In the genomic region with DNA sequence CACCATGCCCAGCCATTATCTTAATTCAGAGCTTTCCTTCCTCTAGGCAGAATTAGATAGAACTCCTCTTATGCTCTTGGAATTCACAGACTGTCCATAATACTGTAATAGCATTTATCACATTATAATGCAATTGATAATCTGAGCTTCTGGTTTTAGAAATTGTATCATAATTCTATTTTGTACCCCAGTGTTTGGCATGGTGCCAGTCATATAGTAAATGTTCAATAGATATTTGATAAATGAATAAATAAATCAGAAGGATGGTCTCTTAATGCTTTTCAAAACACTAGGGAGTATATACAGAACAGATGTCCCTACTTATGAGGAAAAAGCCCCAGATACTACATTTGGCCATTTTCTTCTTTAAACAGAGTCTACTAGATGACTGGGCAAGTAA, we compare ENCODE assay signal across 23 cellular contexts.
DNase-seq lines count a peak whose midpoint lies in the region; ATAC-seq and TF ChIP-seq lines count a peak whose summit lies in the region.
"Had no signal": no experiment of that assay in that cellular context is flagged by ENCODE, and none has a peak within 500 bp of the region (broad histone marks: within the 10 kb centered on the region; RNA-seq: fewer than 3 reads in every experiment).

No MANE protein-coding gene starts in this region.

- no peak for ATAC-seq in activated naive CD8-positive, alpha-beta T cell treated with anti-CD3 and anti-CD28 coated beads, Interleukin-2, amount 50 U/mL, for 24 hours
- ATAC-seq: A549, GM23338, HCT116 had no signal

- peaks cover 15% of the 10 kb centered on the region for H3K36me3 Mint-ChIP-seq in activated naive CD8-positive, alpha-beta T cell treated with anti-CD3 and anti-CD28 coated beads for 36 hours
- H3K36me3 Mint-ChIP-seq in activated naive CD8-positive, alpha-beta T cell treated with anti-CD3 and anti-CD28 coated beads, Interleukin-2, amount 50 U/mL, for 24 hours (ENCODE audit: low read depth): peaks cover 48% of the 10 kb centered on the region
- H3K36me3 Mint-ChIP-seq in endothelial cell (ENCODE audit: low read depth, unreplicated experiment): peaks cover 25% of the 10 kb centered on the region

- no peaks in the 10 kb centered on the region for H3K9me2 ChIP-seq in Karpas-422 (replicated peaks; ENCODE audit: insufficient read depth, low read length)

- H3K9ac ChIP-seq in Karpas-422 (ENCODE audit: low read length): no peak overlapping the region
- H3K9ac ChIP-seq: BLaER1 treated with 17β-estradiol and CSF1 and Interleukin-3, amounts not matched to agents 10 nM and 100 nM had no signal

- peaks cover 0 to 28% of the 10 kb centered on the region in 2 donors for H3K4me1 ChIP-seq in ascending aorta
- no peaks in the 10 kb centered on the region for H3K4me1 ChIP-seq in Karpas-422 (ENCODE audit: low read length)
- H3K4me1 ChIP-seq in adrenal gland (replicated peaks in 1 of 2): peaks cover 10 to 20% of the 10 kb centered on the region in 2 donors
- H3K4me1 ChIP-seq: A549; BE2C; BLaER1 treated with 17β-estradiol and CSF1 and Interleukin-3, amounts not matched to agents 10 nM and 100 nM had no signal

- no peaks in the 10 kb centered on the region for H3K27me3 ChIP-seq in ascending aorta
- no peaks in the 10 kb centered on the region for H3K27me3 ChIP-seq in Karpas-422 (ENCODE audit: low read length)
- no peaks in the 10 kb centered on the region for H3K27me3 ChIP-seq in adrenal gland
- H3K27me3 ChIP-seq: BE2C; BLaER1 treated with 17β-estradiol and CSF1 and Interleukin-3, amounts not matched to agents 10 nM and 100 nM had no signal

- H3K4me3 Mint-ChIP-seq in activated naive CD8-positive, alpha-beta T cell treated with anti-CD3 and anti-CD28 coated beads for 36 hours: no peak overlapping the region
- no peak overlapping the region for H3K4me3 Mint-ChIP-seq in activated naive CD8-positive, alpha-beta T cell treated with anti-CD3 and anti-CD28 coated beads, Interleukin-2, amount 50 U/mL, for 24 hours
- H3K4me3 Mint-ChIP-seq in endothelial cell (ENCODE audit: unreplicated experiment): no peak overlapping the region
- H3K4me3 Mint-ChIP-seq: CD14-positive monocyte; CD4-positive, alpha-beta memory T cell; GM23338; H9 had no signal

- no peak overlapping the region for H3K4me3 ChIP-seq in ascending aorta
- H3K4me3 ChIP-seq in Karpas-422 (ENCODE audit: low read length): no peak overlapping the region
- H3K4me3 ChIP-seq in adrenal gland: no peak overlapping the region
- H3K4me3 ChIP-seq: A549; BLaER1 treated with 17β-estradiol and CSF1 and Interleukin-3, amounts not matched to agents 10 nM and 100 nM; GM23338 had no signal

- H4K20me1 ChIP-seq in Karpas-422 (ENCODE audit: insufficient read depth, low read depth, low read length): no peaks in the 10 kb centered on the region
- H4K20me1 ChIP-seq: BLaER1 treated with 17β-estradiol and CSF1 and Interleukin-3, amounts not matched to agents 10 nM and 100 nM had no signal

- no peaks in the 10 kb centered on the region for H3K27me3 Mint-ChIP-seq in activated naive CD8-positive, alpha-beta T cell treated with anti-CD3 and anti-CD28 coated beads for 36 hours
- H3K27me3 Mint-ChIP-seq in activated naive CD8-positive, alpha-beta T cell treated with anti-CD3 and anti-CD28 coated beads, Interleukin-2, amount 50 U/mL, for 24 hours: no peaks in the 10 kb centered on the region
- peaks cover 2% of the 10 kb centered on the region for H3K27me3 Mint-ChIP-seq in endothelial cell (ENCODE audit: unreplicated experiment)
- H3K27me3 Mint-ChIP-seq: CD4-positive, alpha-beta memory T cell had no signal

- no peak overlapping the region for H2AFZ ChIP-seq in Karpas-422 (ENCODE audit: low read length)
- H2AFZ ChIP-seq: GM23338 had no signal

- no peak for DNase-seq in activated naive CD8-positive, alpha-beta T cell treated with anti-CD3 and anti-CD28 coated beads for 36 hours
- DNase-seq in activated naive CD8-positive, alpha-beta T cell treated with anti-CD3 and anti-CD28 coated beads, Interleukin-2, amount 50 U/mL, for 24 hours: no peak
- no peak for DNase-seq in ascending aorta (ENCODE audit: low spot score in 2 of 2)
- no peak for DNase-seq in endothelial cell (ENCODE audit: low spot score)
- DNase-seq in Karpas-422: no peak
- no peak for DNase-seq in stimulated activated naive CD4-positive, alpha-beta T cell (lab: John Stamatoyannopoulos, UW)
- DNase-seq in adrenal gland: no peak
- DNase-seq: 8988T; ACHN; AML-193; BE2C; Calu3; CD4-positive, alpha-beta memory T cell; COR-L47; DMS53; DMS79 treated with DMSO at 0.1 percent for 48 hours; GF-D8; H9 had no signal

- intact Hi-C loops in ascending aorta (cut with DNase I) (no loop called here), adrenal gland (cut with DNase I) (no loop called here)

- TF ChIP-seq CTCF in ascending aorta (IDR thresholded peaks at IDR 0.05) (no peak), endothelial cell (IDR thresholded peaks at IDR 0.05; ENCODE audit: unreplicated experiment) (no peak), adrenal gland (IDR thresholded peaks at IDR 0.05) (no peak)

- no peaks in the 10 kb centered on the region for H3K9me3 Mint-ChIP-seq in activated naive CD8-positive, alpha-beta T cell treated with anti-CD3 and anti-CD28 coated beads for 36 hours
- H3K9me3 Mint-ChIP-seq in activated naive CD8-positive, alpha-beta T cell treated with anti-CD3 and anti-CD28 coated beads, Interleukin-2, amount 50 U/mL, for 24 hours: no peaks in the 10 kb centered on the region
- no peaks in the 10 kb centered on the region for H3K9me3 Mint-ChIP-seq in endothelial cell (ENCODE audit: unreplicated experiment)
- H3K9me3 Mint-ChIP-seq: CD14-positive monocyte; CD4-positive, alpha-beta memory T cell; GM23338; H9 had no signal

- no peaks in the 10 kb centered on the region for H3K4me1 Mint-ChIP-seq in activated naive CD8-positive, alpha-beta T cell treated with anti-CD3 and anti-CD28 coated beads for 36 hours
- H3K4me1 Mint-ChIP-seq in activated naive CD8-positive, alpha-beta T cell treated with anti-CD3 and anti-CD28 coated beads, Interleukin-2, amount 50 U/mL, for 24 hours: no peaks in the 10 kb centered on the region
- no peaks in the 10 kb centered on the region for H3K4me1 Mint-ChIP-seq in endothelial cell (ENCODE audit: unreplicated experiment)
- H3K4me1 Mint-ChIP-seq: CD14-positive monocyte; CD4-positive, alpha-beta memory T cell; GM23338 had no signal

- H3K4me2 ChIP-seq in Karpas-422 (ENCODE audit: low read depth, low read length, poor library complexity, severe bottlenecking): no peak overlapping the region
- H3K4me2 ChIP-seq: A549; BLaER1 treated with 17β-estradiol and CSF1 and Interleukin-3, amounts not matched to agents 10 nM and 100 nM; GM23338 had no signal

- H3K9me3 ChIP-seq in ascending aorta (no peaks in the 10 kb centered on the region), Karpas-422 (ENCODE audit: low read length) (no peaks in the 10 kb centered on the region), adrenal gland (replicated peaks in 1 of 3) (no peaks in the 10 kb centered on the region)
- H3K9me3 ChIP-seq: A549; BE2C; BLaER1 treated with 17β-estradiol and CSF1 and Interleukin-3, amounts not matched to agents 10 nM and 100 nM had no signal

- peak overlapping the region; percentile 77 to 80 for H3K27ac ChIP-seq in ascending aorta
- H3K27ac ChIP-seq in Karpas-422 (ENCODE audit: low read length): no peak overlapping the region
- H3K27ac ChIP-seq in adrenal gland: no peak overlapping the region
- H3K27ac ChIP-seq: A549; BLaER1 treated with 17β-estradiol and CSF1 and Interleukin-3, amounts not matched to agents 10 nM and 100 nM had no signal

- peak overlapping the region; percentile 9 for H3K27ac Mint-ChIP-seq in activated naive CD8-positive, alpha-beta T cell treated with anti-CD3 and anti-CD28 coated beads for 36 hours
- H3K27ac Mint-ChIP-seq in activated naive CD8-positive, alpha-beta T cell treated with anti-CD3 and anti-CD28 coated beads, Interleukin-2, amount 50 U/mL, for 24 hours: no peak overlapping the region
- H3K27ac Mint-ChIP-seq in endothelial cell (ENCODE audit: unreplicated experiment): peak overlapping the region; percentile 48
- H3K27ac Mint-ChIP-seq: GM23338 had no signal

- no peak for TF ChIP-seq POLR2A in adrenal gland (IDR thresholded peaks at IDR 0.05)

- H3K36me3 ChIP-seq in ascending aorta (peaks cover 29 to 51% of the 10 kb centered on the region in 2 donors), Karpas-422 (ENCODE audit: insufficient read depth, low read length) (no peaks in the 10 kb centered on the region), adrenal gland (replicated peaks in 1 of 2) (peaks cover 0 to 69% of the 10 kb centered on the region in 2 donors)
- H3K36me3 ChIP-seq: BE2C had no signal

- H3K79me2 ChIP-seq in Karpas-422 (ENCODE audit: low read length): no peaks in the 10 kb centered on the region

Comparison
In these comparisons a context has a peak if more than half of its experiments do, and no peak if none do; other contexts are left out.
1. H3K27ac ChIP-seq: peak in ascending aorta (2 of 2); none in Karpas-422 (single experiment) and adrenal gland (0 of 5).